ENCODE assay signal across 1 cellular context in the genomic region with DNA sequence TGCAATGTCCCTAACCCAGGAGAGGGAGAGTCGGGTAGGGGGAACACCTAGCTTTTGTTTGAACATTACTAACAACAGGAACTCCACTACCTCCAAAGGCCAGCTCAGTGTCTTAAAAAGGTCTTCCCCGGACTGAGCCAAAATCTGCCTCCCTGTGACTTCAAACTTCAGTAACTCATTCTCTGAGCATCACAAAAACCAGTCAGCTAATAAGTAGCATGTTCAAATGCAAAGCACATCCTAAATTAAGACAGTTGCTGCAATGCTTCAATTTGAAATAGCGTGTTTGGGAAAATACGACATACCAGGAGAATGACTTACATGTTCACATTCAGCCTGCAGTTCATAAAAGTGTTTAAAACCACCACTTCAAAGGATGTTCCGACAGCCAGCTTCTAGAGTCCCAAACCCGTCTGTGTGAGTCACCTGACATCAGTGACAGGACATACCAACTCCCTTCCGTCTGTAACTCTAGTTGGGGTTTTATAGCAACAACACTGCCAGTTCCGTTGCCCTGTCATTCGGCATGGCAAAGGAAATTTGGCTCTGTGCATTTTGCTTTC.
A peak's percentile ranks its signal among the peaks of the same experiment; 100 is the strongest.
TF ChIP-seq lines count a peak whose summit lies in the region.

No MANE protein-coding gene starts in this region.

TF ChIP-seq in HepG2, 621 proteins besides CTCF, POLR2A, EP300 and RAD21 (continued from another document):
- TF ChIP-seq THAP11 (CRISPR knock-in tag; IDR thresholded peaks at IDR 0.05) (peak; percentile 45; the same call in 1 of the 2 replicates), FOXA3 (CRISPR knock-in tag; IDR thresholded peaks at IDR 0.05) (peak; percentile 21; the same call in 1 of the 2 replicates), ZSCAN9 (CRISPR knock-in tag; IDR thresholded peaks at IDR 0.05; ENCODE audit: borderline replicate concordance) (0 out of 2 replicates have a peak, but pooled peaks have one; percentile 20), RORA (CRISPR knock-in tag; IDR thresholded peaks at IDR 0.05) (no peak), ZBTB42 (CRISPR knock-in tag; IDR thresholded peaks at IDR 0.05) (no peak), TCF7 (IDR thresholded peaks at IDR 0.05; ENCODE audit: low read depth) (peak; percentile 92), ARID2 (CRISPR knock-in tag; IDR thresholded peaks at IDR 0.05; ENCODE audit: borderline replicate concordance) (peak; percentile 34; the same call in 1 of the 2 replicates), NFATC3 (CRISPR knock-in tag; IDR thresholded peaks at IDR 0.05) (0 out of 2 replicates have a peak, but pooled peaks have one; percentile 33), HMG20A (CRISPR knock-in tag; IDR thresholded peaks at IDR 0.05; ENCODE audit: borderline replicate concordance) (peak; percentile 61; the same call in 1 of the 2 replicates), GATAD2A (CRISPR knock-in tag; IDR thresholded peaks at IDR 0.05) (peak; percentile 73; the same call in 1 of the 2 replicates), DMAP1 (CRISPR knock-in tag; IDR thresholded peaks at IDR 0.05) (0 out of 2 replicates have a peak, but pooled peaks have one; percentile 29), KMT2A (CRISPR knock-in tag; IDR thresholded peaks at IDR 0.05) (0 out of 2 replicates have a peak, but pooled peaks have one; percentile 13), CREB1 (IDR thresholded peaks at IDR 0.05) (no peak), CREB1 (CRISPR knock-in tag; IDR thresholded peaks at IDR 0.05) (peak; percentile 39; the same call in 1 of the 2 replicates), RXRB (CRISPR knock-in tag; IDR thresholded peaks at IDR 0.05; ENCODE audit: borderline replicate concordance) (peak; percentile 44), KAT7 (CRISPR knock-in tag; IDR thresholded peaks at IDR 0.05; ENCODE audit: borderline replicate concordance) (no peak), NFIC (IDR thresholded peaks at IDR 0.05; ENCODE audit: low read length) (0 out of 2 replicates have a peak, but pooled peaks have one; percentile 33), POLR2G (IDR thresholded peaks at IDR 0.05; ENCODE audit: low read depth, low read length) (peak; percentile 77), PPARG (CRISPR knock-in tag; conservative IDR thresholded peaks at IDR 0.05) (no peak), ATF3 (CRISPR knock-in tag; IDR thresholded peaks at IDR 0.05) (peak; percentile 63; the same call in 1 of the 2 replicates), CREM (IDR thresholded peaks at IDR 0.05) (peak; percentile 59), CREM (CRISPR knock-in tag; IDR thresholded peaks at IDR 0.05) (no peak), CBX5 (CRISPR knock-in tag; IDR thresholded peaks at IDR 0.05; ENCODE audit: borderline replicate concordance) (peak; percentile 18; the same call in 1 of the 2 replicates), ONECUT2 (CRISPR knock-in tag; IDR thresholded peaks at IDR 0.05) (no peak), SOX6 (IDR thresholded peaks at IDR 0.05) (no peak), SOX6 (CRISPR knock-in tag; IDR thresholded peaks at IDR 0.05) (peak; percentile 39; the same call in 1 of the 2 replicates), TFE3 (CRISPR knock-in tag; IDR thresholded peaks at IDR 0.05) (peak; percentile 92), ASH2L (IDR thresholded peaks at IDR 0.05; ENCODE audit: insufficient read length, low read depth, low read length) (peak; percentile 4), BCL6 (CRISPR knock-in tag; IDR thresholded peaks at IDR 0.05) (peak; percentile 63), SOX13 (IDR thresholded peaks at IDR 0.05) (no peak), SOX13 (CRISPR knock-in tag; conservative IDR thresholded peaks at IDR 0.05 in 1 of 2, IDR thresholded peaks at IDR 0.05 in 1 of 2) (peak in 1 of 2 experiments; percentile 56; a peak in 1 of 4 replicates), ZNF530 (CRISPR knock-in tag; IDR thresholded peaks at IDR 0.05; ENCODE audit: low read depth) (no peak), ZNF510 (CRISPR knock-in tag; IDR thresholded peaks at IDR 0.05; ENCODE audit: low read depth) (no peak), ZNF614 (CRISPR knock-in tag; IDR thresholded peaks at IDR 0.05; ENCODE audit: borderline replicate concordance) (peak; percentile 34; the same call in 1 of the 2 replicates), ELF3 (CRISPR knock-in tag; IDR thresholded peaks at IDR 0.05) (peak; percentile 73), PTBP1 (IDR thresholded peaks at IDR 0.05; ENCODE audit: low read depth, low read length, poor library complexity, severe bottlenecking) (no peak), FOXP1 (IDR thresholded peaks at IDR 0.05) (no peak), FOXP1 (CRISPR knock-in tag; IDR thresholded peaks at IDR 0.05) (0 out of 2 replicates have a peak, but pooled peaks have one; percentile 15), ZFAT (CRISPR knock-in tag; conservative IDR thresholded peaks at IDR 0.05) (no peak)
TF ChIP-seq in HepG2: peak in this region for 76.
